Comparison of ENCODE assay signal across 8 cellular contexts in genomic region chr19:32692727-32693061, GRCh38. TPM values are rescaled to one million over a fixed set of nuclear protein-coding genes. Genes with fewer than 3 reads are reported as not detected.
A peak's percentile ranks its signal among the peaks of the same experiment; 100 is the strongest.
DNase-seq lines count a peak whose midpoint lies in the region; ATAC-seq and TF ChIP-seq lines count a peak whose summit lies in the region.

No MANE protein-coding gene starts in this region.

- CTCF ChIA-PET in A673 (lab: Charles Lee): no interaction called here
- CTCF ChIA-PET in WTC11 (lab: Charles Lee): no interaction called here

- intact Hi-C loops in A673 (cut with micrococcal nuclease; ENCODE audit: unreplicated experiment) (loop anchor here (5.0 kb wide), 1 partner anchor 280 kb away; the partner anchor contains the start of genes CEP89 and FAAP24), testis (cut with DNase I; ENCODE audit: low total_unique reads) (no loop called here)

- H3K4me3 Mint-ChIP-seq in GM23338 (peak overlapping the region; percentile 69), WTC11 (peak overlapping the region; percentile 59)

- peak overlapping the region; percentile 78 for H3K4me2 ChIP-seq in GM23338

- POLR2A ChIA-PET in A673 (lab: Charles Lee; ENCODE audit: low non-redundant PET) (no interaction called here), WTC11 (lab: Charles Lee) (interaction anchor here (0.8 kb wide), 1 partner anchor 19 kb away, joined by 4 read pairs; no protein-coding TSS in a partner anchor)

- no TSS peak for BruUV-seq in A673 (replicated peaks; lab: Mats Ljungman, UMichigan)

- peaks cover 4% of the 10 kb centered on the region for H3K9me2 ChIP-seq in GM23338 (ENCODE audit: insufficient read depth)

- no peak for ATAC-seq in GM23338
- ATAC-seq in WTC11: no peak
- ATAC-seq in HG03196 (IDR thresholded peaks at IDR 0.05; ENCODE audit: unreplicated experiment): no peak

- no peaks in the 10 kb centered on the region for H3K36me3 ChIP-seq in A673 (ENCODE audit: insufficient read depth, low read length, poor library complexity, severe bottlenecking)
- H3K36me3 ChIP-seq in GM23338 (ENCODE audit: insufficient read depth): peaks cover 8% of the 10 kb centered on the region; the same call in 1 of the 2 replicates
- no peaks in the 10 kb centered on the region for H3K36me3 ChIP-seq in iPS-18a (ENCODE audit: control insufficient read depth, low read depth, low read length)
- H3K36me3 ChIP-seq in testis (ENCODE audit: low read depth, missing control alignments): no peaks in the 10 kb centered on the region

- no peaks in the 10 kb centered on the region for H3K9me3 ChIP-seq in A673 (ENCODE audit: low read depth, low read length, poor library complexity, severe bottlenecking)
- H3K9me3 ChIP-seq in iPS-18a (ENCODE audit: control insufficient read depth, low read depth, low read length): no peaks in the 10 kb centered on the region
- H3K9me3 ChIP-seq in testis: no peaks in the 10 kb centered on the region

- 27 to 31% methylated on average over 5 to 7 of the region's 7 CpGs for WGBS in testis, 2 donors

- no peak overlapping the region for H3K27ac Mint-ChIP-seq in GM23338
- H3K27ac Mint-ChIP-seq in WTC11: no peak overlapping the region

- DNase-seq in A673 (ENCODE audit: low spot score): no peak
- DNase-seq in GM23338 (ENCODE audit: low spot score): no peak
- DNase-seq in WTC11 (ENCODE audit: low spot score): no peak
- DNase-seq in testis: no peak
- no peak for DNase-seq in GM19238 (ENCODE audit: insufficient read length, low spot score)
- no peak for DNase-seq in NCI-H2107 (lab: John Stamatoyannopoulos, UW)

- H3K79me2 ChIP-seq in GM23338 (replicated peaks; ENCODE audit: insufficient read depth): peaks cover 4% of the 10 kb centered on the region; the same call in 1 of the 2 replicates

- H2AFZ ChIP-seq in GM23338: peak overlapping the region; percentile 76

- TF ChIP-seq CTCF in A673 (conservative IDR thresholded peaks at IDR 0.05; ENCODE audit: low read depth, low read length) (no peak), GM23338 (conservative IDR thresholded peaks at IDR 0.05; ENCODE audit: low read depth in 2 of 2) (no peak), WTC11 (IDR thresholded peaks at IDR 0.05) (no peak), testis (IDR thresholded peaks at IDR 0.05) (no peak)

- peak overlapping the region; percentile 62 for H3K4me3 ChIP-seq in A673 (ENCODE audit: low read depth, low read length, poor library complexity, severe bottlenecking)
- H3K4me3 ChIP-seq in GM23338: peak overlapping the region; percentile 58
- H3K4me3 ChIP-seq in iPS-18a (ENCODE audit: low read length): peak overlapping the region; percentile 50
- H3K4me3 ChIP-seq in testis: peak overlapping the region; percentile 74 to 77

- H3K36me3 Mint-ChIP-seq in GM23338 (ENCODE audit: low read depth) (peaks cover 16% of the 10 kb centered on the region), WTC11 (peaks cover 5% of the 10 kb centered on the region)

- H3K4me1 ChIP-seq in A673 (ENCODE audit: insufficient read depth, low read length, poor library complexity, severe bottlenecking): no peaks in the 10 kb centered on the region
- H3K4me1 ChIP-seq in GM23338 (ENCODE audit: insufficient read depth): peaks cover 6% of the 10 kb centered on the region
- H3K4me1 ChIP-seq in iPS-18a (ENCODE audit: control insufficient read depth, low read depth, low read length): peaks cover 6% of the 10 kb centered on the region
- peaks cover 18% of the 10 kb centered on the region for H3K4me1 ChIP-seq in testis

- no peak for TF ChIP-seq POLR2A in testis (IDR thresholded peaks at IDR 0.05)

- no peaks in the 10 kb centered on the region for H4K20me1 ChIP-seq in GM23338 (replicated peaks; ENCODE audit: insufficient read depth)

- H3K27ac ChIP-seq in A673 (ENCODE audit: low read depth, low read length, poor library complexity, severe bottlenecking): peak overlapping the region; percentile 81
- H3K27ac ChIP-seq in GM23338 (ENCODE audit: low read depth): no peak overlapping the region
- no peak overlapping the region for H3K27ac ChIP-seq in iPS-18a (ENCODE audit: low read length)
- peak overlapping the region; percentile 68 to 75 for H3K27ac ChIP-seq in testis

- H3K27me3 Mint-ChIP-seq in GM23338 (ENCODE audit: insufficient read depth, low read depth, poor library complexity) (peaks cover 15% of the 10 kb centered on the region), WTC11 (ENCODE audit: low read depth) (peaks cover 33% of the 10 kb centered on the region)

- no peak overlapping the region for H3K9ac ChIP-seq in iPS-18a (ENCODE audit: low read length)

- H3K9me3 Mint-ChIP-seq in GM23338 (peaks cover 8% of the 10 kb centered on the region; the same call in 2 of the 3 replicates), WTC11 (peaks cover 10% of the 10 kb centered on the region)

- H3F3A ChIP-seq in GM23338 (replicated peaks; ENCODE audit: low read depth): 0 out of 2 replicates have a peak, but pooled peaks cover 4% of the 10 kb centered on the region

- H3K27me3 ChIP-seq in A673 (replicated peaks; ENCODE audit: insufficient read depth, low read depth, low read length, poor library complexity) (no peaks in the 10 kb centered on the region), GM23338 (ENCODE audit: insufficient read depth) (peaks cover 29% of the 10 kb centered on the region), iPS-18a (ENCODE audit: control insufficient read depth, insufficient read depth, low read length) (peaks cover 23% of the 10 kb centered on the region), testis (no peaks in the 10 kb centered on the region)

- H3K4me1 Mint-ChIP-seq in GM23338 (peaks cover 13% of the 10 kb centered on the region), WTC11 (peaks cover 15% of the 10 kb centered on the region)

TF ChIP-seq in GM23338, 12 proteins besides CTCF, POLR2A, EP300 and RAD21 (continues in another document):
- TF ChIP-seq JUNB (IDR thresholded peaks at IDR 0.05; ENCODE audit: unreplicated experiment): no peak

TF ChIP-seq in WTC11, 78 proteins besides CTCF, POLR2A, EP300 and RAD21:
- TF ChIP-seq NR3C1 (CRISPR knock-in tag; conservative IDR thresholded peaks at IDR 0.05; ENCODE audit: low read depth): no peak
- TF ChIP-seq ETV6 (CRISPR knock-in tag; IDR thresholded peaks at IDR 0.05): no peak
- TF ChIP-seq, protein P1, sequence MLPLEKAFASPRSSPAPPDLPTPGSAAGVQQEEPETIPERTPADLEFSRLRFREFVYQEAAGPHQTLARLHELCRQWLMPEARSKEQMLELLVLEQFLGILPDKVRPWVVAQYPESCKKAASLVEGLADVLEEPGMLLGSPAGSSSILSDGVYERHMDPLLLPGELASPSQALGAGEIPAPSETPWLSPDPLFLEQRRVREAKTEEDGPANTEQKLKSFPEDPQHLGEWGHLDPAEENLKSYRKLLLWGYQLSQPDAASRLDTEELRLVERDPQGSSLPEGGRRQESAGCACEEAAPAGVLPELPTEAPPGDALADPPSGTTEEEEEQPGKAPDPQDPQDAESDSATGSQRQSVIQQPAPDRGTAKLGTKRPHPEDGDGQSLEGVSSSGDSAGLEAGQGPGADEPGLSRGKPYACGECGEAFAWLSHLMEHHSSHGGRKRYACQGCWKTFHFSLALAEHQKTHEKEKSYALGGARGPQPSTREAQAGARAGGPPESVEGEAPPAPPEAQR (CRISPR knock-in tag; IDR thresholded peaks at IDR 0.05): no peak
- no peak for TF ChIP-seq NFATC4 (CRISPR knock-in tag; IDR thresholded peaks at IDR 0.05)
TF ChIP-seq in WTC11: peak in this region for 0.

RNA-seq across cellular contexts. Expression of gene NUDT19, which starts 1.1 kb away (rescaled TPM):
- total RNA-seq in A673 (2021) (17.8 and 18.7 TPM in 2 replicates), WTC11 (2021) (2.4 to 3.0 TPM (median 2.7 TPM) in 3 replicates), testis (10 to 100 TPM; 11.3 to 15.5 TPM)
- 3.5 and 3.9 TPM in 2 replicates for total RNA-seq in GM23338 (2014; rRNA removed; shearing (Covaris generic))
- polyA plus RNA-seq in GM23338 (2016; fragmentation: Nextera tagmentation; extraction: Ambion mirVana) (2.1 and 2.4 TPM in 2 replicates), testis (ENCODE audit: insufficient read depth, low read depth, low replicate concordance) (6.7 TPM)

RNA-seq across cellular contexts. Expression of gene RGS9BP, which starts 17.0 kb away (rescaled TPM):
- total RNA-seq in A673 (2021): 0.13 and 0.15 TPM in 2 replicates
- total RNA-seq in GM23338 (2014; rRNA removed; shearing (Covaris generic)): 0.43 and 0.83 TPM in 2 replicates
- polyA plus RNA-seq in GM23338 (2016; fragmentation: Nextera tagmentation; extraction: Ambion mirVana): 0.09 TPM in 1 of 2 replicates, not detected in the other
- total RNA-seq in WTC11 (2021): 0.24 to 0.41 TPM (median 0.37 TPM) in 3 replicates
- total RNA-seq in testis: 1 to 10 TPM in 1 of 2 donors, under 1 TPM in 1; 0.94 to 2.4 TPM
- 0.58 TPM for polyA plus RNA-seq in testis (ENCODE audit: insufficient read depth, low read depth, low replicate concordance)

RNA-seq across cellular contexts. Expression of gene ANKRD27, which starts 17.7 kb away (rescaled TPM):
- 25.0 and 27.8 TPM in 2 replicates for total RNA-seq in A673 (2021)
- total RNA-seq in GM23338 (2014; rRNA removed; shearing (Covaris generic)): 48.7 and 51.6 TPM in 2 replicates
- polyA plus RNA-seq in GM23338 (2016; fragmentation: Nextera tagmentation; extraction: Ambion mirVana): 16.5 and 16.7 TPM in 2 replicates
- 48.6 to 55.7 TPM (median 55.4 TPM) in 3 replicates for total RNA-seq in WTC11 (2021)
- 10 to 100 TPM; 45.8 to 54.4 TPM for total RNA-seq in testis
- polyA plus RNA-seq in testis (ENCODE audit: insufficient read depth, low read depth, low replicate concordance): 34.6 TPM

RNA-seq across cellular contexts. Expression of gene TDRD12, which starts 26.9 kb away (rescaled TPM):
- total RNA-seq in A673 (2021) (0.26 and 0.64 TPM in 2 replicates), WTC11 (2021) (1.3 to 1.8 TPM (median 1.6 TPM) in 3 replicates), testis (10 to 100 TPM; 24.3 to 30.6 TPM)
- 2.2 and 2.8 TPM in 2 replicates for total RNA-seq in GM23338 (2014; rRNA removed; shearing (Covaris generic))
- polyA plus RNA-seq in GM23338 (2016; fragmentation: Nextera tagmentation; extraction: Ambion mirVana) (0.68 and 1.0 TPM in 2 replicates), testis (ENCODE audit: insufficient read depth, low read depth, low replicate concordance) (33.4 TPM)

Comparison
In these comparisons a context has a peak if more than half of its experiments do, and no peak if none do; other contexts are left out.
1. H3K27ac ChIP-seq: peak in A673 (single experiment) and testis (2 of 2); none in GM23338 (single experiment) and iPS-18a (single experiment).
2. Peak in every context shown above with its lines, with median percentiles within 50 percentile points of each other: H3K4me3 ChIP-seq.